ENCODE assay signal across 28 cellular contexts in genomic region chr18:22741318-22741717, GRCh38.
"Had no signal": no experiment of that assay in that cellular context is flagged by ENCODE, and none has a peak within 500 bp of the region (broad histone marks: within the 10 kb centered on the region; RNA-seq: fewer than 3 reads in every experiment).

No MANE protein-coding gene starts in this region.

- ATAC-seq: activated CD8-positive, alpha-beta T cell treated with anti-CD3 and anti-CD28 coated beads for 36 hours; activated T-cell treated with anti-CD3 and anti-CD28 coated beads, Interleukin-2, amount 50 U/mL, for 4 hours; activated T-helper 17 cell treated with anti-CD3 and anti-CD28 coated beads, Interleukin-2, amount 50 U/mL, for 72 hours; foreskin keratinocyte; gastrocnemius medialis; heart left ventricle had no signal

- H3K4me3 ChIP-seq: ascending aorta, breast epithelium, cardiac muscle cell, colonic mucosa, dorsolateral prefrontal cortex, esophagus muscularis mucosa, gastrocnemius medialis, heart left ventricle had no signal

- H3K27ac ChIP-seq: ascending aorta, breast epithelium, cardiac muscle cell, colonic mucosa, dorsolateral prefrontal cortex, esophagus muscularis mucosa, foreskin keratinocyte, gastrocnemius medialis, heart left ventricle had no signal

- H3K36me3 ChIP-seq: ascending aorta, breast epithelium, cardiac muscle cell, colonic mucosa, esophagus muscularis mucosa, gastrocnemius medialis, heart left ventricle had no signal

- H3K27ac Mint-ChIP-seq: activated CD8-positive, alpha-beta T cell treated with anti-CD3 and anti-CD28 coated beads for 36 hours; activated naive CD8-positive, alpha-beta T cell; activated T-helper 17 cell treated with anti-CD3 and anti-CD28 coated beads, Interleukin-2, amount 50 U/mL, for 72 hours; brain had no signal

- H3K4me3 Mint-ChIP-seq: activated CD8-positive, alpha-beta T cell treated with anti-CD3 and anti-CD28 coated beads for 36 hours; activated naive CD8-positive, alpha-beta T cell; activated T-cell treated with anti-CD3 and anti-CD28 coated beads, Interleukin-2, amount 50 U/mL, for 4 hours; activated T-helper 17 cell treated with anti-CD3 and anti-CD28 coated beads, Interleukin-2, amount 50 U/mL, for 72 hours; brain had no signal

- H3K27me3 ChIP-seq: ascending aorta, breast epithelium, cardiac muscle cell, colonic mucosa, dorsolateral prefrontal cortex, esophagus muscularis mucosa, gastrocnemius medialis, heart left ventricle had no signal

- DNase-seq: activated CD4-positive, alpha-beta T cell treated with anti-CD3 and anti-CD28 coated beads for 48 hours; activated CD4-positive, alpha-beta T cell treated with anti-CD3 and anti-CD28 coated beads, Interleukin-2, amount 50 U/mL, for 1 hour; activated CD4-positive, alpha-beta T cell treated with anti-CD3 and anti-CD28 coated beads, Interleukin-2, amount 50 U/mL, for 48 hours; activated CD8-positive, alpha-beta memory T cell treated with anti-CD3 and anti-CD28 coated beads for 24 hours; activated CD8-positive, alpha-beta T cell treated with anti-CD3 and anti-CD28 coated beads for 36 hours; activated effector memory CD4-positive, alpha-beta T cell treated with Interleukin-2 at 50 U/mL for 16 hours; activated gamma-delta T cell treated with Interleukin-2 at 50 U/mL for 16 hours; activated naive CD4-positive, alpha-beta T cell treated with anti-CD3 and anti-CD28 coated beads, Interleukin-2, amount 50 U/mL, for 16 hours; activated naive CD4-positive, alpha-beta T cell treated with Interleukin-2 at 50 U/mL for 16 hours; activated T-cell treated with anti-CD3 and anti-CD28 coated beads, Interleukin-2, amount 50 U/mL, for 4 hours; central memory CD4-positive, alpha-beta T cell; cerebellar nuclear complex; colonic mucosa; dorsolateral prefrontal cortex; effector memory CD4-positive, alpha-beta T cell; erythroblast; foreskin keratinocyte; gastrocnemius medialis; glutamatergic neuron; heart left ventricle; hypothalamus had no signal

- H3K9me3 Mint-ChIP-seq: activated T-helper 17 cell treated with anti-CD3 and anti-CD28 coated beads, Interleukin-2, amount 50 U/mL, for 72 hours had no signal

- H3K4me1 Mint-ChIP-seq: activated T-helper 17 cell treated with anti-CD3 and anti-CD28 coated beads, Interleukin-2, amount 50 U/mL, for 72 hours; brain had no signal

- H3K4me1 ChIP-seq: breast epithelium, colonic mucosa, foreskin keratinocyte, gastrocnemius medialis had no signal

- H3K36me3 Mint-ChIP-seq: activated naive CD8-positive, alpha-beta T cell; brain had no signal
